In genomic region chr18:23958036-23958435, GRCh38 we compare ENCODE assay signal across 2 cellular contexts.
TF ChIP-seq lines count a peak whose summit lies in the region.

No MANE protein-coding gene starts in this region.

TF ChIP-seq in IMR-90, 13 proteins besides CTCF, POLR2A, EP300 and RAD21:
- no peak for TF ChIP-seq MXI1 (IDR thresholded peaks at IDR 0.05; ENCODE audit: borderline replicate concordance, low read depth, low read length)
- TF ChIP-seq SMC3 (IDR thresholded peaks at IDR 0.05; ENCODE audit: low read depth, low read length), result no peak
- TF ChIP-seq CEBPB (IDR thresholded peaks at IDR 0.05; ENCODE audit: low read depth, low read length), result no peak
- TF ChIP-seq MAFK (IDR thresholded peaks at IDR 0.05; ENCODE audit: low read depth, low read length), result no peak
- no peak for TF ChIP-seq MAZ (IDR thresholded peaks at IDR 0.05; ENCODE audit: borderline replicate concordance, low read depth, low read length)
- no peak for TF ChIP-seq USF2 (IDR thresholded peaks at IDR 0.05; ENCODE audit: low read depth, low read length)
- no peak for TF ChIP-seq ELK1 (IDR thresholded peaks at IDR 0.05; ENCODE audit: borderline replicate concordance, low read depth, low read length)
- TF ChIP-seq CHD1 (IDR thresholded peaks at IDR 0.05; ENCODE audit: low read depth, low read length), result no peak
- no peak for TF ChIP-seq RFX5 (IDR thresholded peaks at IDR 0.05; ENCODE audit: low read depth, low read length)
- no peak for TF ChIP-seq FOS (IDR thresholded peaks at IDR 0.05; ENCODE audit: low read depth, low read length)
- no peak for TF ChIP-seq NFE2L2 (IDR thresholded peaks at IDR 0.05; ENCODE audit: low read depth, low read length)
- TF ChIP-seq RCOR1 (IDR thresholded peaks at IDR 0.05; ENCODE audit: insufficient replicate concordance, low read length), result no peak
- no peak for TF ChIP-seq BHLHE40 (IDR thresholded peaks at IDR 0.05; ENCODE audit: low read depth, low read length)

TF ChIP-seq in H1, 55 proteins besides CTCF, POLR2A, EP300 and RAD21:
- TF ChIP-seq GTF2F1 (IDR thresholded peaks at IDR 0.05; ENCODE audit: borderline replicate concordance, low read depth, low read length) (no peak), SIX5 (IDR thresholded peaks at IDR 0.05; ENCODE audit: low read depth, low read length) (no peak), NANOG (IDR thresholded peaks at IDR 0.05; ENCODE audit: insufficient read depth, low read depth, low read length, poor library complexity, severe bottlenecking) (no peak), EGR1 (IDR thresholded peaks at IDR 0.05; ENCODE audit: borderline replicate concordance, low read depth, low read length) (no peak), SP1 (IDR thresholded peaks at IDR 0.05; ENCODE audit: low read depth, low read length) (no peak), JUN (IDR thresholded peaks at IDR 0.05; ENCODE audit: low read depth, low read length) (no peak), POLR2AphosphoS5 (IDR thresholded peaks at IDR 0.05; ENCODE audit: low read depth, low read length) (no peak), BRCA1 (IDR thresholded peaks at IDR 0.05; ENCODE audit: low read depth, low read length) (no peak), SRF (IDR thresholded peaks at IDR 0.05; ENCODE audit: low read depth, low read length) (no peak), POU5F1 (IDR thresholded peaks at IDR 0.05; ENCODE audit: low read depth, low read length) (no peak)
